ENCODE assay signal across 9 cellular contexts in genomic region chr7:128404143-128404681, GRCh38. TPM values are rescaled to one million over a fixed set of nuclear protein-coding genes. Genes with fewer than 3 reads are reported as not detected.
A peak's percentile ranks its signal among the peaks of the same experiment; 100 is the strongest.
DNase-seq lines count a peak whose midpoint lies in the region; ATAC-seq and TF ChIP-seq lines count a peak whose summit lies in the region.
"Had no signal": no experiment of that assay in that cellular context is flagged by ENCODE, and none has a peak within 500 bp of the region (broad histone marks: within the 10 kb centered on the region; RNA-seq: fewer than 3 reads in every experiment).

No MANE protein-coding gene starts in this region.

- no peak overlapping the region for H3K27ac ChIP-seq in SK-N-MC

- DNase-seq in activated CD8-positive, alpha-beta memory T cell treated with anti-CD3 and anti-CD28 coated beads, Interleukin-2, amount 10 ng/mL, durations not matched to agents 7 days and 5 days = no peak
- DNase-seq in activated CD8-positive, alpha-beta memory T cell treated with anti-CD3 and anti-CD28 coated beads for 24 hours = no peak
- DNase-seq in SK-N-MC (ENCODE audit: low read depth, low spot score) (no peak), fibroblast of pulmonary artery (ENCODE audit: low read depth) (no peak), lower leg skin (ENCODE audit: low spot score in 2 of 2) (no peak), LoVo (ENCODE audit: low spot score) (no peak)
- DNase-seq in stimulated activated naive CD8-positive, alpha-beta T cell treated with anti-CD3 and anti-CD28 coated beads, Interleukin-15, amount 100 ng/mL, for 72 hours = no peak

- peak overlapping the region; percentile 82 for H3K4me3 ChIP-seq in SK-N-MC
- H3K4me3 ChIP-seq in fibroblast of pulmonary artery (replicated peaks; ENCODE audit: low read depth, low read length) = peak overlapping the region; percentile 66
- no peak overlapping the region for H3K4me3 ChIP-seq in lower leg skin (ENCODE audit: low read depth, poor library complexity, severe bottlenecking)

- H3K4me1 Mint-ChIP-seq in activated CD8-positive, alpha-beta memory T cell treated with anti-CD3 and anti-CD28 coated beads, Interleukin-2, amount 10 ng/mL, durations not matched to agents 7 days and 5 days = peaks cover 25% of the 10 kb centered on the region
- H3K4me1 Mint-ChIP-seq in stimulated activated naive CD8-positive, alpha-beta T cell treated with anti-CD3 and anti-CD28 coated beads, Interleukin-15, amount 100 ng/mL, for 72 hours = peaks cover 54% of the 10 kb centered on the region

- peak overlapping the region; percentile 80 for H3K4me3 Mint-ChIP-seq in activated CD8-positive, alpha-beta memory T cell treated with anti-CD3 and anti-CD28 coated beads, Interleukin-2, amount 10 ng/mL, durations not matched to agents 7 days and 5 days
- peak overlapping the region; percentile 70 to 90 for H3K4me3 Mint-ChIP-seq in stimulated activated naive CD8-positive, alpha-beta T cell treated with anti-CD3 and anti-CD28 coated beads, Interleukin-15, amount 100 ng/mL, for 72 hours

- no peaks in the 10 kb centered on the region for H3K9me3 Mint-ChIP-seq in activated CD8-positive, alpha-beta memory T cell treated with anti-CD3 and anti-CD28 coated beads, Interleukin-2, amount 10 ng/mL, durations not matched to agents 7 days and 5 days (ENCODE audit: low read depth)
- H3K9me3 Mint-ChIP-seq in stimulated activated naive CD8-positive, alpha-beta T cell treated with anti-CD3 and anti-CD28 coated beads, Interleukin-15, amount 100 ng/mL, for 72 hours = no peaks in the 10 kb centered on the region

- no peaks in the 10 kb centered on the region for H3K9me3 ChIP-seq in SK-N-MC (ENCODE audit: low read depth, low read length)

- peak overlapping the region; percentile 73 for H3K9ac ChIP-seq in SK-N-MC (ENCODE audit: insufficient read length)

- TF ChIP-seq CTCF in fibroblast of pulmonary artery (IDR thresholded peaks at IDR 0.05; ENCODE audit: low read length, missing control alignments) (no peak), lower leg skin (IDR thresholded peaks at IDR 0.05) (no peak)

- WGBS in lower leg skin, 2 donors = 68 to 75% methylated on average over 9 of the region's 9 CpGs

- CTCF ChIA-PET in activated CD8-positive, alpha-beta memory T cell treated with anti-CD3 and anti-CD28 coated beads, Interleukin-2, amount 10 ng/mL, durations not matched to agents 7 days and 5 days (lab: Charles Lee) = interaction anchor here (1.0 to 22.8 kb wide), 5 partner anchors 16 to 57 kb away, joined by 3 to 355 read pairs (median 4); no protein-coding TSS in a partner anchor

- intact Hi-C loops in lower leg skin (cut with DNase I; ENCODE audit: low total_unique reads) = no loop called here

- peaks cover 6% of the 10 kb centered on the region for H3K36me3 Mint-ChIP-seq in activated CD8-positive, alpha-beta memory T cell treated with anti-CD3 and anti-CD28 coated beads, Interleukin-2, amount 10 ng/mL, durations not matched to agents 7 days and 5 days

- H3K27me3 Mint-ChIP-seq in activated CD8-positive, alpha-beta memory T cell treated with anti-CD3 and anti-CD28 coated beads, Interleukin-2, amount 10 ng/mL, durations not matched to agents 7 days and 5 days = peaks cover 6% of the 10 kb centered on the region
- H3K27me3 Mint-ChIP-seq in stimulated activated naive CD8-positive, alpha-beta T cell treated with anti-CD3 and anti-CD28 coated beads, Interleukin-15, amount 100 ng/mL, for 72 hours = no peaks in the 10 kb centered on the region

- peaks cover 39% of the 10 kb centered on the region; the same call in 1 of the 2 replicates for H3K36me3 ChIP-seq in SK-N-MC (ENCODE audit: insufficient read depth, low read length)

- ATAC-seq in activated CD8-positive, alpha-beta memory T cell treated with anti-CD3 and anti-CD28 coated beads, Interleukin-2, amount 10 ng/mL, durations not matched to agents 7 days and 5 days = no peak
- ATAC-seq in stimulated activated naive CD8-positive, alpha-beta T cell treated with anti-CD3 and anti-CD28 coated beads, Interleukin-15, amount 100 ng/mL, for 72 hours = no peak
- no peak for ATAC-seq in GM19395 (IDR thresholded peaks at IDR 0.05; ENCODE audit: unreplicated experiment)

- no peak overlapping the region for H3K27ac Mint-ChIP-seq in activated CD8-positive, alpha-beta memory T cell treated with anti-CD3 and anti-CD28 coated beads, Interleukin-2, amount 10 ng/mL, durations not matched to agents 7 days and 5 days
- peak overlapping the region in 1 of 2 donors; percentile 66 for H3K27ac Mint-ChIP-seq in stimulated activated naive CD8-positive, alpha-beta T cell treated with anti-CD3 and anti-CD28 coated beads, Interleukin-15, amount 100 ng/mL, for 72 hours

- no peak for TF ChIP-seq POLR2A in lower leg skin (IDR thresholded peaks at IDR 0.05)

RNA-seq across cellular contexts. Expression of gene IMPDH1, which starts 5.6 kb away (rescaled TPM):
- 10 to 100 TPM; 54.1 to 62.8 TPM for total RNA-seq in activated CD8-positive, alpha-beta memory T cell treated with anti-CD3 and anti-CD28 coated beads, Interleukin-2, amount 10 ng/mL, durations not matched to agents 7 days and 5 days
- 10 to 100 TPM; 45.6 to 71.7 (median 48.7) TPM for total RNA-seq in lower leg skin

RNA-seq across cellular contexts. Expression of gene PRRT4, which starts 42.7 kb away (rescaled TPM):
- under 1 TPM in 1 of 2 experiments, not detected in 1; 0.18 TPM for total RNA-seq in activated CD8-positive, alpha-beta memory T cell treated with anti-CD3 and anti-CD28 coated beads, Interleukin-2, amount 10 ng/mL, durations not matched to agents 7 days and 5 days
- 1 to 10 TPM; 1.3 to 4.5 (median 1.9) TPM for total RNA-seq in lower leg skin
- total RNA-seq: RPMI7951 had no signal

RNA-seq across cellular contexts. Expression of gene HILPDA, which starts 51.5 kb away (rescaled TPM):
- total RNA-seq in activated CD8-positive, alpha-beta memory T cell treated with anti-CD3 and anti-CD28 coated beads, Interleukin-2, amount 10 ng/mL, durations not matched to agents 7 days and 5 days = 10 to 100 TPM; 13.2 to 24.0 TPM
- total RNA-seq in lower leg skin = 10 to 100 TPM; 19.0 to 66.0 (median 35.8) TPM
